ENCODE assay signal across 18 cellular contexts in the genomic region with DNA sequence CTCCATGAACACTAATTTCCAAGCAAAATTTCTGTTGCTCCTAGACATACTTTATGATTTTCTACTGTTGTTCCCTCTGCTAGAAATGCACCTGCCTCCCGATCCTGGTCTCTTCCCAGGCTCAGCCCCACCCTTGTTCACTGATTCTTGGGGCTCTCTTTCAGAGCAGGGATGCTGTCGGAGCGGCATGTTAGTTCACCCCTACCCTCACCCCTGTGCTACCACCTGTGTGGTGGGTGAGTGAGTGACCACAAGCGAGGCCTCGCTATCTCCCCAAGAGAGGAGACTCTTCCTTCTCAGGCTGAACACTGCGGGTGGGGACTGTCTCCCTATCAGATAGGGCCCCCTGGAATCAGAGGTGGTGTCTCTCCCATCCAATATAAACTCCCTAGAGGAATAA. TPM values are rescaled to one million over a fixed set of nuclear protein-coding genes. Genes with fewer than 3 reads are reported as not detected.
DNase-seq lines count a peak whose midpoint lies in the region; ATAC-seq and TF ChIP-seq lines count a peak whose summit lies in the region.
"Had no signal": no experiment of that assay in that cellular context is flagged by ENCODE, and none has a peak within 500 bp of the region (broad histone marks: within the 10 kb centered on the region; RNA-seq: fewer than 3 reads in every experiment).

No MANE protein-coding gene starts in this region.

- peak overlapping the region in 6 of 11 experiments; percentile 23 to 45 (median 26); a peak in 8 of 22 replicates for H3K27ac ChIP-seq in BLaER1 treated with 17β-estradiol and CSF1 and Interleukin-3, amounts not matched to agents 10 nM and 100 nM
- H3K27ac ChIP-seq in PC-3 (ENCODE audit: low read length) (no peak overlapping the region), coronary artery (no peak overlapping the region), neutrophil (peak overlapping the region; percentile 100), suprapubic skin (no peak overlapping the region)

- H3K4me1 ChIP-seq in BLaER1 treated with 17β-estradiol and CSF1 and Interleukin-3, amounts not matched to agents 10 nM and 100 nM: peaks cover 40 to 98% (median 79%) of the 10 kb centered on the region in 10 experiments
- H3K4me1 ChIP-seq in PC-3 (ENCODE audit: insufficient read depth, low read length) (peaks cover 23% of the 10 kb centered on the region), neutrophil (ENCODE audit: control insufficient read depth in 1 of 2, insufficient read depth in 1 of 2, low read depth in 1 of 2, low read length in 1 of 2) (peaks cover 98 to 100% of the 10 kb centered on the region in 2 experiments), suprapubic skin (peaks cover 23% of the 10 kb centered on the region)

- peaks cover 14 to 35% of the 10 kb centered on the region in 2 donors for H3K27me3 Mint-ChIP-seq in natural killer cell treated with Interleukin-12 subunit alpha and Interleukin-12 subunit beta and Interleukin-15 and Interleukin-18, amount 100 ng/mL, for 72 hours

- POLR2A ChIA-PET in PC-3 (lab: Charles Lee; ENCODE audit: unreplicated experiment): no interaction called here

- H3K4me2 ChIP-seq in BLaER1 treated with 17β-estradiol and CSF1 and Interleukin-3, amounts not matched to agents 10 nM and 100 nM: peak overlapping the region; percentile 63 to 95 (median 72)
- H3K4me2 ChIP-seq in PC-3 (ENCODE audit: low read length): peak overlapping the region; percentile 23

- CTCF ChIA-PET in PC-3 (lab: Charles Lee): no interaction called here

- ATAC-seq in PC-3: no peak
- ATAC-seq in natural killer cell treated with Interleukin-12 subunit alpha and Interleukin-12 subunit beta and Interleukin-15 and Interleukin-18, amount 100 ng/mL, for 72 hours: no peak
- ATAC-seq: CD8-positive, alpha-beta T cell; HepG2 had no signal

- no peak overlapping the region for H3K27ac Mint-ChIP-seq in natural killer cell treated with Interleukin-12 subunit alpha and Interleukin-12 subunit beta and Interleukin-15 and Interleukin-18, amount 100 ng/mL, for 72 hours
- H3K27ac Mint-ChIP-seq: B cell; CD8-positive, alpha-beta T cell; HFFc6 had no signal

- no peaks in the 10 kb centered on the region for H3K27me3 ChIP-seq in BLaER1 treated with 17β-estradiol and CSF1 and Interleukin-3, amounts not matched to agents 10 nM and 100 nM
- H3K27me3 ChIP-seq in PC-3 (ENCODE audit: low read length): peaks cover 62% of the 10 kb centered on the region
- no peaks in the 10 kb centered on the region for H3K27me3 ChIP-seq in neutrophil
- peaks cover 21% of the 10 kb centered on the region for H3K27me3 ChIP-seq in suprapubic skin

- H3K4me1 Mint-ChIP-seq in natural killer cell treated with Interleukin-12 subunit alpha and Interleukin-12 subunit beta and Interleukin-15 and Interleukin-18, amount 100 ng/mL, for 72 hours (ENCODE audit: low read depth in 2 of 2): no peaks in the 10 kb centered on the region
- H3K4me1 Mint-ChIP-seq: B cell had no signal

- no peaks in the 10 kb centered on the region for H4K20me1 ChIP-seq in BLaER1 treated with 17β-estradiol and CSF1 and Interleukin-3, amounts not matched to agents 10 nM and 100 nM
- H4K20me1 ChIP-seq in PC-3 (ENCODE audit: low read length): no peaks in the 10 kb centered on the region

- H3K36me3 Mint-ChIP-seq in natural killer cell treated with Interleukin-12 subunit alpha and Interleukin-12 subunit beta and Interleukin-15 and Interleukin-18, amount 100 ng/mL, for 72 hours: no peaks in the 10 kb centered on the region
- H3K36me3 Mint-ChIP-seq: CD8-positive, alpha-beta T cell had no signal

- TF ChIP-seq POLR2A in suprapubic skin (IDR thresholded peaks at IDR 0.05): no peak

- H3F3A ChIP-seq in PC-3 (ENCODE audit: low read length, unreplicated experiment): no peaks in the 10 kb centered on the region

- no peaks in the 10 kb centered on the region for H3K36me3 ChIP-seq in BLaER1 treated with 17β-estradiol and CSF1 and Interleukin-3, amounts not matched to agents 10 nM and 100 nM
- H3K36me3 ChIP-seq in PC-3 (ENCODE audit: low read depth, low read length): no peaks in the 10 kb centered on the region
- H3K36me3 ChIP-seq in neutrophil: no peaks in the 10 kb centered on the region
- H3K36me3 ChIP-seq in suprapubic skin: no peaks in the 10 kb centered on the region

- H3K9me2 ChIP-seq in PC-3 (replicated peaks; ENCODE audit: low read length): no peaks in the 10 kb centered on the region

- BruUV-seq in PC-3 (replicated peaks; lab: Mats Ljungman, UMichigan): no TSS peak

- 85% methylated on average over 6 of the region's 6 CpGs for WGBS in suprapubic skin

- no peak for DNase-seq in PC-3
- peak; percentile 28 for DNase-seq in coronary artery (ENCODE audit: low spot score)
- DNase-seq in hippocampal formation (lab: John Stamatoyannopoulos, UW): no peak
- DNase-seq in natural killer cell treated with Interleukin-12 subunit alpha and Interleukin-12 subunit beta and Interleukin-15 and Interleukin-18, amount 100 ng/mL, for 72 hours (ENCODE audit: low spot score): no peak
- DNase-seq in suprapubic skin (ENCODE audit: low spot score in 2 of 2): no peak
- DNase-seq: COR-L47, DMS153, DMS79 treated with DMSO at 0.1 percent for 48 hours, EL, GOT3 had no signal

- H3K79me2 ChIP-seq in PC-3 (ENCODE audit: low read length): no peaks in the 10 kb centered on the region

- no peaks in the 10 kb centered on the region for H3K9me3 Mint-ChIP-seq in natural killer cell treated with Interleukin-12 subunit alpha and Interleukin-12 subunit beta and Interleukin-15 and Interleukin-18, amount 100 ng/mL, for 72 hours
- H3K9me3 Mint-ChIP-seq: CD14-positive monocyte; CD8-positive, alpha-beta T cell; HFFc6 had no signal

- H2AFZ ChIP-seq in PC-3 (ENCODE audit: low read length): no peak overlapping the region

- no peak for TF ChIP-seq EP300 in suprapubic skin (IDR thresholded peaks at IDR 0.05)

- no peak for TF ChIP-seq CTCF in PC-3 (conservative IDR thresholded peaks at IDR 0.05; ENCODE audit: low read depth, low read length)
- TF ChIP-seq CTCF in coronary artery (IDR thresholded peaks at IDR 0.05): no peak
- TF ChIP-seq CTCF in neutrophil (IDR thresholded peaks at IDR 0.05): no peak
- no peak for TF ChIP-seq CTCF in suprapubic skin (IDR thresholded peaks at IDR 0.05)

- no peak overlapping the region for H3K4me3 ChIP-seq in BLaER1 treated with 17β-estradiol and CSF1 and Interleukin-3, amounts not matched to agents 10 nM and 100 nM
- no peak overlapping the region for H3K4me3 ChIP-seq in PC-3 (ENCODE audit: low read length)
- no peak overlapping the region for H3K4me3 ChIP-seq in coronary artery
- H3K4me3 ChIP-seq in neutrophil (ENCODE audit: low read depth in 1 of 2, low read length in 1 of 2): peak overlapping the region in 1 of 2 experiments; percentile 96
- no peak overlapping the region for H3K4me3 ChIP-seq in suprapubic skin

- H3K9ac ChIP-seq in BLaER1 treated with 17β-estradiol and CSF1 and Interleukin-3, amounts not matched to agents 10 nM and 100 nM: peak overlapping the region in 2 of 11 experiments; percentile 1 to 6; a peak in 2 of 22 replicates
- H3K9ac ChIP-seq in PC-3 (ENCODE audit: low read length): no peak overlapping the region

- H3K9me3 ChIP-seq in BLaER1 treated with 17β-estradiol and CSF1 and Interleukin-3, amounts not matched to agents 10 nM and 100 nM (replicated peaks in 1 of 11): no peaks in the 10 kb centered on the region
- H3K9me3 ChIP-seq in PC-3 (ENCODE audit: low read length) (no peaks in the 10 kb centered on the region), neutrophil (no peaks in the 10 kb centered on the region), suprapubic skin (no peaks in the 10 kb centered on the region)

- no peak overlapping the region for H3K4me3 Mint-ChIP-seq in natural killer cell treated with Interleukin-12 subunit alpha and Interleukin-12 subunit beta and Interleukin-15 and Interleukin-18, amount 100 ng/mL, for 72 hours
- H3K4me3 Mint-ChIP-seq: B cell; CD14-positive monocyte; CD8-positive, alpha-beta T cell; HFFc6 had no signal

- intact Hi-C loops in PC-3 (cut with micrococcal nuclease): no loop called here

RNA-seq across cellular contexts. Expression of a gene that starts 4.9 kb away (rescaled TPM):
- 0.29 TPM in 1 of 2 replicates, not detected in the other for total RNA-seq in PC-3 (2014; rRNA removed)
- 1 to 10 TPM in 1 of 2 donors, not detected in 1; 1.8 TPM for total RNA-seq in natural killer cell treated with Interleukin-12 subunit alpha and Interleukin-12 subunit beta and Interleukin-15 and Interleukin-18, amount 100 ng/mL, for 72 hours
- total RNA-seq in suprapubic skin: 10 to 100 TPM in 3 of 4 donors, 1 to 10 TPM in 1; 5.7 to 38.4 (median 19.5) TPM
- total RNA-seq: HepG2, HFFc6, HT1080 had no signal

RNA-seq across cellular contexts. Expression of a gene that starts 20.4 kb away (rescaled TPM):
- total RNA-seq in PC-3 (2014; rRNA removed): not detected in 2 replicates
- total RNA-seq in natural killer cell treated with Interleukin-12 subunit alpha and Interleukin-12 subunit beta and Interleukin-15 and Interleukin-18, amount 100 ng/mL, for 72 hours: not detected
- total RNA-seq in suprapubic skin: not detected
- total RNA-seq: B cell; CD8-positive, alpha-beta T cell; HepG2; HFFc6; HT1080 had no signal

RNA-seq across cellular contexts. Expression of a gene that starts 20.5 kb away (rescaled TPM):
- total RNA-seq in PC-3 (2014; rRNA removed) (not detected in 2 replicates), suprapubic skin (under 1 TPM in 1 of 4 donors, not detected in 3; 0.10 TPM)
- not detected for total RNA-seq in natural killer cell treated with Interleukin-12 subunit alpha and Interleukin-12 subunit beta and Interleukin-15 and Interleukin-18, amount 100 ng/mL, for 72 hours
- total RNA-seq: B cell; CD8-positive, alpha-beta T cell; HepG2; HFFc6; HT1080 had no signal

RNA-seq across cellular contexts. Expression of a gene that starts 38.1 kb away (rescaled TPM):
- total RNA-seq in PC-3 (2014; rRNA removed): 482 and 559 TPM in 2 replicates
- total RNA-seq in natural killer cell treated with Interleukin-12 subunit alpha and Interleukin-12 subunit beta and Interleukin-15 and Interleukin-18, amount 100 ng/mL, for 72 hours: 10 to 100 TPM in 1 of 2 donors, 1 to 10 TPM in 1; 4.8 to 13.7 TPM
- total RNA-seq in suprapubic skin: 10 to 100 TPM; 11.0 to 95.4 (median 51.1) TPM
- total RNA-seq: HFFc6, HT1080 had no signal

RNA-seq across cellular contexts. Expression of a gene that starts 47.1 kb away (rescaled TPM):
- not detected in 2 replicates for total RNA-seq in PC-3 (2014; rRNA removed)
- not detected for total RNA-seq in natural killer cell treated with Interleukin-12 subunit alpha and Interleukin-12 subunit beta and Interleukin-15 and Interleukin-18, amount 100 ng/mL, for 72 hours
- total RNA-seq in suprapubic skin: 10 to 100 TPM; 13.0 to 35.0 (median 21.2) TPM
- total RNA-seq: B cell; CD8-positive, alpha-beta T cell; HepG2; HFFc6; HT1080 had no signal

Comparison
In these comparisons a context has a peak if more than half of its experiments do, and no peak if none do; other contexts are left out.
1. H3K27ac ChIP-seq: peak in BLaER1 treated with 17β-estradiol and CSF1 and Interleukin-3, amounts not matched to agents 10 nM and 100 nM (6 of 11) and neutrophil (single experiment); none in PC-3 (single experiment), coronary artery (0 of 2) and suprapubic skin (single experiment).